Comparison of ENCODE assay signal across 14 cellular contexts in genomic region chr4:174255790-174256189, GRCh38. TPM values are rescaled to one million over a fixed set of nuclear protein-coding genes. Genes with fewer than 3 reads are reported as not detected.
A peak's percentile ranks its signal among the peaks of the same experiment; 100 is the strongest.
DNase-seq lines count a peak whose midpoint lies in the region; ATAC-seq and TF ChIP-seq lines count a peak whose summit lies in the region.
"Had no signal": no experiment of that assay in that cellular context is flagged by ENCODE, and none has a peak within 500 bp of the region (broad histone marks: within the 10 kb centered on the region; RNA-seq: fewer than 3 reads in every experiment).

No MANE protein-coding gene starts in this region.

- H3K4me1 Mint-ChIP-seq in nephron progenitor cell, result peaks cover 4% of the 10 kb centered on the region
- H3K4me1 Mint-ChIP-seq: activated B cell treated with CpG ODN at 0.5 μM for 24 hours, naive B cell had no signal

- no peak overlapping the region for H3K4me3 Mint-ChIP-seq in nephron progenitor cell
- H3K4me3 Mint-ChIP-seq: activated B cell treated with CpG ODN at 0.5 μM for 24 hours; activated naive CD4-positive, alpha-beta T cell treated with anti-CD3 and anti-CD28 coated beads, Interleukin-2, amount 50 U/mL, for 24 hours; central memory CD8-positive, alpha-beta T cell; naive B cell had no signal

- no peak for ATAC-seq in GM19452 (IDR thresholded peaks at IDR 0.05; ENCODE audit: unreplicated experiment)

- no peaks in the 10 kb centered on the region for H3K9me3 Mint-ChIP-seq in nephron progenitor cell
- H3K9me3 Mint-ChIP-seq: activated B cell treated with CpG ODN at 0.5 μM for 24 hours; activated naive CD4-positive, alpha-beta T cell treated with anti-CD3 and anti-CD28 coated beads, Interleukin-2, amount 50 U/mL, for 24 hours; central memory CD8-positive, alpha-beta T cell; naive B cell had no signal

- no peak overlapping the region for H3K4me3 ChIP-seq in astrocyte of the spinal cord (ENCODE audit: low read depth, low read length)
- H3K4me3 ChIP-seq: prostate gland had no signal

- DNase-seq in DMS 273 treated with DMSO at 0.1 percent for 48 hours (lab: John Stamatoyannopoulos, UW) (peak; percentile 48), LHCN-M2 (ENCODE audit: low read depth) (peak; percentile 92), astrocyte of the spinal cord (ENCODE audit: low read depth, low spot score) (peak; percentile 72), myocyte (ENCODE audit: low read depth) (peak; percentile 76), GM20000 (ENCODE audit: low spot score) (no peak), nephron progenitor cell (no peak), NCI-H526 treated with DMSO at 0.1 percent for 48 hours (lab: John Stamatoyannopoulos, UW) (no peak)
- DNase-seq: activated B cell treated with CpG ODN at 0.5 μM for 24 hours, left cardiac atrium, naive B cell had no signal

- H3K27me3 Mint-ChIP-seq in nephron progenitor cell (ENCODE audit: low read depth, poor library complexity), result no peaks in the 10 kb centered on the region
- H3K27me3 Mint-ChIP-seq: activated B cell treated with CpG ODN at 0.5 μM for 24 hours; activated naive CD4-positive, alpha-beta T cell treated with anti-CD3 and anti-CD28 coated beads, Interleukin-2, amount 50 U/mL, for 24 hours; central memory CD8-positive, alpha-beta T cell; naive B cell had no signal

- no peak overlapping the region for H3K27ac Mint-ChIP-seq in nephron progenitor cell
- H3K27ac Mint-ChIP-seq: activated B cell treated with CpG ODN at 0.5 μM for 24 hours; activated naive CD4-positive, alpha-beta T cell treated with anti-CD3 and anti-CD28 coated beads, Interleukin-2, amount 50 U/mL, for 24 hours; naive B cell had no signal

- H3K36me3 Mint-ChIP-seq in nephron progenitor cell (ENCODE audit: low read depth), result no peaks in the 10 kb centered on the region

- in situ Hi-C loops in astrocyte of the spinal cord (cut with HindIII; ENCODE audit: low sequenced_read_pairs), result no loop called here

- TF ChIP-seq CTCF in astrocyte of the spinal cord (IDR thresholded peaks at IDR 0.05; ENCODE audit: low read depth, low read length) (no peak), GM20000 (IDR thresholded peaks at IDR 0.05; ENCODE audit: extremely low read depth, missing control alignments) (no peak), nephron progenitor cell (IDR thresholded peaks at IDR 0.05) (no peak)

RNA-seq across cellular contexts. Expression of gene FBXO8, which starts 27.7 kb away (rescaled TPM):
- total RNA-seq in LHCN-M2 (2014; rRNA removed) (17.5 and 22.8 TPM in 2 replicates), myocyte (14.7 and 16.4 TPM in 2 replicates)
- 11.3 TPM for polyA plus RNA-seq in LHCN-M2 (2012)
- 14.0 TPM for polyA plus RNA-seq in myocyte (2012)

RNA-seq across cellular contexts. Expression of gene CEP44, which starts 27.9 kb away (rescaled TPM):
- total RNA-seq in LHCN-M2 (2014; rRNA removed) (22.7 and 27.3 TPM in 2 replicates), myocyte (13.3 and 14.8 TPM in 2 replicates)
- 2.1 TPM for polyA plus RNA-seq in LHCN-M2 (2012)
- polyA plus RNA-seq in myocyte (2012), result 5.1 TPM

Comparison
In these comparisons a context has a peak if more than half of its experiments do, and no peak if none do; other contexts are left out.
1. DNase-seq: peak in DMS 273 treated with DMSO at 0.1 percent for 48 hours (single experiment), LHCN-M2 (single experiment), astrocyte of the spinal cord (single experiment) and myocyte (single experiment); none in GM20000 (single experiment), nephron progenitor cell (single experiment) and NCI-H526 treated with DMSO at 0.1 percent for 48 hours (single experiment).